ENCODE assay signal across 1 cellular context in genomic region chr2:210539578-210540416, GRCh38.
A peak's percentile ranks its signal among the peaks of the same experiment; 100 is the strongest.
TF ChIP-seq lines count a peak whose summit lies in the region.

No MANE protein-coding gene starts in this region.

TF ChIP-seq in HepG2, 621 proteins besides CTCF, POLR2A, EP300 and RAD21 (continued from another document):
- TF ChIP-seq MTF2 (CRISPR knock-in tag; IDR thresholded peaks at IDR 0.05; ENCODE audit: borderline replicate concordance): 0 out of 2 replicates have a peak, but pooled peaks have one; percentile 49
- 0 out of 2 replicates have a peak, but pooled peaks have one; percentile 55 for TF ChIP-seq CCDC6 (CRISPR knock-in tag; IDR thresholded peaks at IDR 0.05)
- TF ChIP-seq ZNF7 (CRISPR knock-in tag; IDR thresholded peaks at IDR 0.05): no peak
- TF ChIP-seq KDM1A (CRISPR knock-in tag; IDR thresholded peaks at IDR 0.05): no peak
- TF ChIP-seq RFX1 (IDR thresholded peaks at IDR 0.05): no peak
- TF ChIP-seq ZNF720 (CRISPR knock-in tag; IDR thresholded peaks at IDR 0.05): no peak
- peak; percentile 39; the same call in 1 of the 2 replicates for TF ChIP-seq UBTF (CRISPR knock-in tag; IDR thresholded peaks at IDR 0.05)
- TF ChIP-seq HMG20A (CRISPR knock-in tag; IDR thresholded peaks at IDR 0.05; ENCODE audit: borderline replicate concordance): 0 out of 2 replicates have a peak, but pooled peaks have one; percentile 25
- peak; percentile 45; the same call in 1 of the 2 replicates for TF ChIP-seq SALL1 (CRISPR knock-in tag; IDR thresholded peaks at IDR 0.05)
- no peak for TF ChIP-seq NAIF1 (CRISPR knock-in tag; IDR thresholded peaks at IDR 0.05; ENCODE audit: borderline replicate concordance)
TF ChIP-seq in HepG2: peak in this region for 30.
